ENCODE assay signal across 16 cellular contexts in the genomic region with DNA sequence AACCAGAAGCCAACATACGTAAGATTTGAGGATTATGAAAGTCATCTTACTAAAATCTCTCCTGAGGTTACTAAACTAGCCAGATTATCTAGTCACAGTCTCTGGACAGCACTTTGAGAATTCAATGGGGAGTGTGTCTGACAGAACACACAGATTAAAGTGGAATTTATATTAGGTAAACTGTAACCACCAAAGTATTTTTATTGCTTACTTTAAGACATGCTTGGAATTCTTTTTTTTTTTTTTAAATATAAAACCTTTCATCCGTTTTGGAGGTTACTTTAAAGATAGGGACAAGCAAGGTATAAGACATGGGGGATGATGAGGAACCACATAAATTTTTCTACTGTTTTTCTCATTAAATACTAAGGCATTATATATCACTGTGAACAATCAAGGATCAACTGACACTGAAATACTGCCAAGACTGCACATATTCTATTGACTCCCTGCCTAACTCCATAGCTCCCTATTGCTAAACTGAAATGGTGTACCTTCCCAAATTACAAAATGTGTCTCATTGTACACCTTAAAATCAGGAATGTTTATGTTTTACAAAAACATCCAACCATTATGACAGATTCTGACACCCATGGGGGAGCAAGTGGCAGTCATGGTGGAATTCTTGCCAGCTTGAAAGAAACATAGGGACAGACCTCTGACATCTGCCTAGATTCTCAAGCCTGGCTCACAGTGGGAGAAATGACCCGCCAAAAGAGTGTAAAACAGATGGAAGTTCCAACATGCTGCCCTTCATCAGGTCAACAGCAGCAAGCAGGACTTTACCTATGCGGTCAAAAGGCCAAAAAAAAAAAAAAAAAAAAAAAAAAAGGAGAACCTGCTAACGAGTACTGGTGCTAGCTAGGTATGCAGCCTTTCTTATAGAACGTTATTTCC.
DNase-seq lines count a peak whose midpoint lies in the region; ATAC-seq, FAIRE-seq and TF ChIP-seq lines count a peak whose summit lies in the region.
"Had no signal": no experiment of that assay in that cellular context is flagged by ENCODE, and none has a peak within 500 bp of the region (broad histone marks: within the 10 kb centered on the region; RNA-seq: fewer than 3 reads in every experiment).

No MANE protein-coding gene starts in this region.

- DNase-seq in EH (ENCODE audit: low read depth) (peak; percentile 87), choroid plexus epithelial cell (ENCODE audit: low read depth) (peak; percentile 41), renal cortical epithelial cell (ENCODE audit: low read depth) (peak; percentile 71), frontal cortex (ENCODE audit: low spot score in 2 of 2) (no peak), T-helper 1 cell (no peak)
- DNase-seq: activated CD4-positive, alpha-beta T cell treated with anti-CD3 and anti-CD28 coated beads, Interleukin-2, amount 50 U/mL, for 1 hour; activated T-cell treated with anti-CD3 and anti-CD28 coated beads, Interleukin-2, amount 50 U/mL, for 48 hours; amniotic stem cell; COR-L47; erythroblast; left lung; naive thymus-derived CD4-positive, alpha-beta T cell; NCI-H82; thyroid gland had no signal

- H3K4me3 ChIP-seq in choroid plexus epithelial cell (ENCODE audit: low read depth, low read length): no peak overlapping the region
- H3K4me3 ChIP-seq: left lung, thyroid gland had no signal

- no peak for TF ChIP-seq RAD21 in Ishikawa (IDR thresholded peaks at IDR 0.05; ENCODE audit: low read depth)

- no peak for TF ChIP-seq CTCF in choroid plexus epithelial cell (conservative IDR thresholded peaks at IDR 0.05; ENCODE audit: low read depth, low read length)

- no peak for FAIRE-seq in frontal cortex (lab: Jason Lieb, UNC)

- TF ChIP-seq EP300 in Ishikawa (IDR thresholded peaks at IDR 0.05; ENCODE audit: borderline replicate concordance): no peak

- no peak for ATAC-seq in GM21737 (IDR thresholded peaks at IDR 0.05; ENCODE audit: unreplicated experiment)
- ATAC-seq: left lung; naive thymus-derived CD4-positive, alpha-beta T cell had no signal

TF ChIP-seq in Ishikawa, 13 proteins besides CTCF, POLR2A, EP300 and RAD21:
- TF ChIP-seq EGR1 (IDR thresholded peaks at IDR 0.05) (no peak), TAF1 (IDR thresholded peaks at IDR 0.05; ENCODE audit: low read depth) (no peak), TEAD4 (IDR thresholded peaks at IDR 0.05) (peak; percentile 54), YY1 (IDR thresholded peaks at IDR 0.05; ENCODE audit: low read depth) (no peak), CREB1 (IDR thresholded peaks at IDR 0.05; ENCODE audit: low read depth) (no peak), MAX (IDR thresholded peaks at IDR 0.05) (no peak), REST (IDR thresholded peaks at IDR 0.05; ENCODE audit: low read depth) (no peak), TCF12 (IDR thresholded peaks at IDR 0.05; ENCODE audit: low read depth) (no peak), CEBPB (IDR thresholded peaks at IDR 0.05) (no peak)

Comparison
In these comparisons a context has a peak if more than half of its experiments do, and no peak if none do; other contexts are left out.
1. DNase-seq: peak in EH (single experiment), choroid plexus epithelial cell (single experiment) and renal cortical epithelial cell (single experiment); none in frontal cortex (0 of 2) and T-helper 1 cell (0 of 5).